In the genomic region with DNA sequence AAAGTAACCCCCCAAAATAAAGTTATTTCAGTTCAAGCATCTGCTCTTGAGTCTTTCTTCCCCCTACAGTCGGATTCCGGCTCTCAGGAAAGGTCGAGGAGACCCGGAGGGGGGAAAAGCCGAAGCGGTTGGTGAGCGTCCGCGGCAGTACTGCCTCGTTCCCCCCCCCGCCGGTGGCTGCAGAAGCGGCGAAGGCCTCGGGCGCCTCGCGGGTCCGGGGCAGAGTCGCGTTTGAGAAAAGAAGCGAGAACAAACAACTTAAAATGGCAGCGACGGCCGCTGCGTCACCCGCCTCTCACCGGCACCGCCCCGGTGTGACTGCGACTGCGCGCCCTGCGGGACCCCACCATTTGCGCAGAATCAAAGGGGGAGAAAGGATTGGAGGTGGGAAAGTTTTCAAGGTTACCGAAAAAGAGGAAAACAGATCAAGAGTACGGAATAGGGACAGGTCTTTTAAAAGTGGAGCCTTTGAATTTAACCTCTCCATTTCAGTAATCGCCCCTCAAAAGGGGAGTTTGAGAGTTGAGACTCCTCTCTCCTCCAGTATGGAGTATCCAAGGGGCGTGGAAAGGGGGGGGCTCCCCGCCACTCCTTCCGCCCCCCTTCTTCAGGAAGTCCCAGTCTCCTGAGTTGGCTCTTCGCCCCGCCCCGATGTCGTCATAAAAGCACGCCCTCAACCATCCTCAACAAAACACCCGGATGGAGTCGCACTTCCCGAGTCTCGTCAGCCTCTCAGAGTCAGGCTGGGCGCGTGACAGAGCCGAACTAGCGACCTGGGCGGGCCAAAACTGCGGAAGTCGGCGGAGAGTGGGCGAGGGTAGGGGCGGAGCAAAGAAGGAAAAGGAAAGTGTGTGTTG, we compare ENCODE assay signal across 8 cellular contexts. TPM values are rescaled to one million over a fixed set of nuclear protein-coding genes. Genes with fewer than 3 reads are reported as not detected.
A peak's percentile ranks its signal among the peaks of the same experiment; 100 is the strongest.
DNase-seq lines count a peak whose midpoint lies in the region; ATAC-seq and TF ChIP-seq lines count a peak whose summit lies in the region.

No MANE protein-coding gene starts in this region.

- intact Hi-C loops in activated CD4-positive, alpha-beta T cell treated with anti-CD3 and anti-CD28 coated beads, Interleukin-2, amount 10 ng/mL, durations not matched to agents 24 days and 14 days (cut with micrococcal nuclease): loop anchor here (1.0 to 10.0 kb wide), 7 partner anchors 22 to 296 kb away; a partner anchor contains a TSS
- intact Hi-C loops in colonic mucosa (cut with DNase I): no loop called here

- no peaks in the 10 kb centered on the region for H3K9me3 Mint-ChIP-seq in activated CD4-positive, alpha-beta T cell treated with anti-CD3 and anti-CD28 coated beads, Interleukin-2, amount 10 ng/mL, durations not matched to agents 24 days and 14 days

- peaks cover 24 to 39% (median 36%) of the 10 kb centered on the region in 10 experiments for H3K4me1 ChIP-seq in BLaER1 treated with 17β-estradiol and CSF1 and Interleukin-3, amounts not matched to agents 10 nM and 100 nM
- peaks cover 11% of the 10 kb centered on the region for H3K4me1 ChIP-seq in colonic mucosa

- H4K20me1 ChIP-seq in BLaER1 treated with 17β-estradiol and CSF1 and Interleukin-3, amounts not matched to agents 10 nM and 100 nM: peaks cover 33 to 39% (median 36%) of the 10 kb centered on the region in 11 experiments

- H3K36me3 Mint-ChIP-seq in activated CD4-positive, alpha-beta T cell treated with anti-CD3 and anti-CD28 coated beads, Interleukin-2, amount 10 ng/mL, durations not matched to agents 24 days and 14 days (ENCODE audit: low read depth): peaks cover 35% of the 10 kb centered on the region

- no peaks in the 10 kb centered on the region for H3K27me3 ChIP-seq in BLaER1 treated with 17β-estradiol and CSF1 and Interleukin-3, amounts not matched to agents 10 nM and 100 nM
- H3K27me3 ChIP-seq in colonic mucosa: no peaks in the 10 kb centered on the region

- H3K27ac Mint-ChIP-seq in activated CD4-positive, alpha-beta T cell treated with anti-CD3 and anti-CD28 coated beads, Interleukin-2, amount 10 ng/mL, durations not matched to agents 24 days and 14 days: peak overlapping the region; percentile 100

- peak overlapping the region; percentile 96 to 100 (median 99) for H3K27ac ChIP-seq in BLaER1 treated with 17β-estradiol and CSF1 and Interleukin-3, amounts not matched to agents 10 nM and 100 nM
- H3K27ac ChIP-seq in colonic mucosa: peak overlapping the region; percentile 100

- H3K27me3 Mint-ChIP-seq in activated CD4-positive, alpha-beta T cell treated with anti-CD3 and anti-CD28 coated beads, Interleukin-2, amount 10 ng/mL, durations not matched to agents 24 days and 14 days: no peaks in the 10 kb centered on the region

- no peak for TF ChIP-seq CTCF in colonic mucosa (IDR thresholded peaks at IDR 0.05)

- H3K4me3 ChIP-seq in BLaER1 treated with 17β-estradiol and CSF1 and Interleukin-3, amounts not matched to agents 10 nM and 100 nM: peak overlapping the region; percentile 74 to 99 (median 93)
- peak overlapping the region; percentile 76 for H3K4me3 ChIP-seq in colonic mucosa

- peaks cover 33% of the 10 kb centered on the region for H3K4me1 Mint-ChIP-seq in activated CD4-positive, alpha-beta T cell treated with anti-CD3 and anti-CD28 coated beads, Interleukin-2, amount 10 ng/mL, durations not matched to agents 24 days and 14 days

- H3K4me3 Mint-ChIP-seq in activated CD4-positive, alpha-beta T cell treated with anti-CD3 and anti-CD28 coated beads, Interleukin-2, amount 10 ng/mL, durations not matched to agents 24 days and 14 days: peak overlapping the region; percentile 99

- peak overlapping the region; percentile 96 to 100 (median 99) for H3K9ac ChIP-seq in BLaER1 treated with 17β-estradiol and CSF1 and Interleukin-3, amounts not matched to agents 10 nM and 100 nM
- peak overlapping the region; percentile 98 to 99 for H3K9ac ChIP-seq in colonic mucosa (ENCODE audit: low read depth in 2 of 2, low read length in 2 of 2)

- ATAC-seq in GM19328 (IDR thresholded peaks at IDR 0.05; ENCODE audit: unreplicated experiment): peak; percentile 89
- peak; percentile 75 for ATAC-seq in HG03469 (IDR thresholded peaks at IDR 0.05; ENCODE audit: unreplicated experiment)

- DNase-seq in NCI-H526 (lab: John Stamatoyannopoulos, UW): peak; percentile 99 to 100
- peak; percentile 100 for DNase-seq in activated CD4-positive, alpha-beta T cell treated with anti-CD3 and anti-CD28 coated beads, Interleukin-2, amount 10 ng/mL, durations not matched to agents 24 days and 14 days
- peak; percentile 100 for DNase-seq in colonic mucosa
- peak; percentile 100 for DNase-seq in kidney tubule cell (ENCODE audit: low spot score)
- peak; percentile 99 for DNase-seq in stimulated activated CD4-positive, alpha-beta T cell treated with anti-CD3 and anti-CD28 coated beads, Interleukin-1b, Interleukin-23, amount 100 ng/mL, for 1 hour (ENCODE audit: low read depth in 2 of 2)

- H3K36me3 ChIP-seq in BLaER1 treated with 17β-estradiol and CSF1 and Interleukin-3, amounts not matched to agents 10 nM and 100 nM: peaks cover 24 to 33% (median 31%) of the 10 kb centered on the region in 11 experiments
- H3K36me3 ChIP-seq in colonic mucosa: no peaks in the 10 kb centered on the region

- H3K9me3 ChIP-seq in BLaER1 treated with 17β-estradiol and CSF1 and Interleukin-3, amounts not matched to agents 10 nM and 100 nM (replicated peaks in 1 of 11): peaks cover 0 to 4% (median 0%) of the 10 kb centered on the region in 11 experiments; a peak in 2 of 22 replicates
- H3K9me3 ChIP-seq in colonic mucosa: no peaks in the 10 kb centered on the region

- peak overlapping the region; percentile 62 to 98 (median 77); a peak in 21 of 22 replicates for H3K4me2 ChIP-seq in BLaER1 treated with 17β-estradiol and CSF1 and Interleukin-3, amounts not matched to agents 10 nM and 100 nM

RNA-seq across cellular contexts. Expression of a gene that starts 1.9 kb away (rescaled TPM):
- 113 and 118 TPM in 2 replicates for total RNA-seq in activated CD4-positive, alpha-beta T cell treated with anti-CD3 and anti-CD28 coated beads, Interleukin-2, amount 10 ng/mL, durations not matched to agents 24 days and 14 days
- 10 to 100 TPM; 70.5 to 85.3 TPM for total RNA-seq in colonic mucosa

RNA-seq across cellular contexts. Expression of a gene that starts 53.9 kb away (rescaled TPM):
- total RNA-seq in activated CD4-positive, alpha-beta T cell treated with anti-CD3 and anti-CD28 coated beads, Interleukin-2, amount 10 ng/mL, durations not matched to agents 24 days and 14 days: 71.0 and 76.8 TPM in 2 replicates
- total RNA-seq in colonic mucosa: 10 to 100 TPM; 83.8 to 95.8 TPM

RNA-seq across cellular contexts. Expression of a gene that starts 54.0 kb away (rescaled TPM):
- total RNA-seq in activated CD4-positive, alpha-beta T cell treated with anti-CD3 and anti-CD28 coated beads, Interleukin-2, amount 10 ng/mL, durations not matched to agents 24 days and 14 days: 25.3 and 30.0 TPM in 2 replicates
- 10 to 100 TPM; 39.6 to 63.6 TPM for total RNA-seq in colonic mucosa

RNA-seq across cellular contexts. Expression of a gene that starts 54.1 kb away (rescaled TPM):
- 45.3 and 45.9 TPM in 2 replicates for total RNA-seq in activated CD4-positive, alpha-beta T cell treated with anti-CD3 and anti-CD28 coated beads, Interleukin-2, amount 10 ng/mL, durations not matched to agents 24 days and 14 days
- 100 to 1,000 TPM; 209 to 408 TPM for total RNA-seq in colonic mucosa

Comparison
In these comparisons a context has a peak if more than half of its experiments do, and no peak if none do; other contexts are left out.
1. Peak in every context shown above with its lines: DNase-seq, ATAC-seq, H3K4me3 ChIP-seq and H3K27ac ChIP-seq.